In genomic region chr9:136857606-136858412, GRCh38 we compare ENCODE assay signal across 18 cellular contexts. TPM values are rescaled to one million over a fixed set of nuclear protein-coding genes. Genes with fewer than 3 reads are reported as not detected.
DNase-seq lines count a peak whose midpoint lies in the region; ATAC-seq, FAIRE-seq and TF ChIP-seq lines count a peak whose summit lies in the region.
"Had no signal": no experiment of that assay in that cellular context is flagged by ENCODE, and none has a peak within 500 bp of the region (broad histone marks: within the 10 kb centered on the region; RNA-seq: fewer than 3 reads in every experiment).

No MANE protein-coding gene starts in this region.

- WGBS in K562 (ENCODE audit: insufficient coverage, low coverage, missing lambda C conversion rate): 86% methylated on average over 17 of the region's 29 CpGs
- 94% methylated on average over 26 of the region's 29 CpGs for WGBS in mesenchymal stem cell
- WGBS in trophoblast cell (ENCODE audit: extremely low coverage, insufficient coverage, insufficient read length): no CpG with 5 or more reads among the region's 29 CpGs

- H3K27ac Mint-ChIP-seq in Caco-2 (ENCODE audit: unreplicated experiment): peak overlapping the region; percentile 16
- H3K27ac Mint-ChIP-seq: activated CD4-positive, alpha-beta memory T cell treated with anti-CD3 and anti-CD28 coated beads for 36 hours; activated naive CD8-positive, alpha-beta T cell treated with anti-CD3 and anti-CD28 coated beads, Interleukin-2, amount 10 ng/mL, durations not matched to agents 7 days and 5 days; naive thymus-derived CD8-positive, alpha-beta T cell; T-helper 2 cell treated with Interferon-gamma antibody and Interleukin-4, amounts not matched to agents 5 μg/mL and 100 μg/mL, for 36 hours had no signal

- H3K4me3 Mint-ChIP-seq in Caco-2 (ENCODE audit: unreplicated experiment): no peak overlapping the region
- H3K4me3 Mint-ChIP-seq: activated CD4-positive, alpha-beta memory T cell treated with anti-CD3 and anti-CD28 coated beads for 36 hours; activated naive CD8-positive, alpha-beta T cell treated with anti-CD3 and anti-CD28 coated beads, Interleukin-2, amount 10 ng/mL, durations not matched to agents 7 days and 5 days; naive thymus-derived CD8-positive, alpha-beta T cell; T-helper 2 cell treated with Interferon-gamma antibody and Interleukin-4, amounts not matched to agents 5 μg/mL and 100 μg/mL, for 36 hours had no signal

- TF ChIP-seq POLR2A in K562 (conservative IDR thresholded peaks at IDR 0.05): no peak

- H3K4me3 ChIP-seq in Caco-2 (ENCODE audit: low read depth, low read length) (no peak overlapping the region), K562 (no peak overlapping the region), mesenchymal stem cell (ENCODE audit: insufficient read depth in 1 of 2, low read depth in 1 of 2, low read length in 2 of 2) (no peak overlapping the region), trophoblast cell (ENCODE audit: low read depth, low read length) (no peak overlapping the region)
- H3K4me3 ChIP-seq: skin epidermis, thyroid gland had no signal

- no peaks in the 10 kb centered on the region for H3K9me1 ChIP-seq in K562 (ENCODE audit: control insufficient read depth, insufficient read depth, low read length)

- no peak for TF ChIP-seq EP300 in K562 (IDR thresholded peaks at IDR 0.05; ENCODE audit: low read length)

- H3K4me1 Mint-ChIP-seq in Caco-2 (ENCODE audit: low read depth, unreplicated experiment): no peaks in the 10 kb centered on the region
- H3K4me1 Mint-ChIP-seq: activated naive CD8-positive, alpha-beta T cell treated with anti-CD3 and anti-CD28 coated beads, Interleukin-2, amount 10 ng/mL, durations not matched to agents 7 days and 5 days had no signal

- no peak overlapping the region for H2AK5ac ChIP-seq in mesenchymal stem cell (ENCODE audit: low read length, severe bottlenecking)
- H2AK5ac ChIP-seq in trophoblast cell (ENCODE audit: low read length): no peak overlapping the region

- H3K9ac ChIP-seq in K562 (ENCODE audit: insufficient read depth in 1 of 2, low read depth in 2 of 2, low read length in 2 of 2): no peak overlapping the region
- no peak overlapping the region for H3K9ac ChIP-seq in mesenchymal stem cell (ENCODE audit: low read length)
- no peak overlapping the region for H3K9ac ChIP-seq in trophoblast cell (ENCODE audit: low read length)

- H2AFZ ChIP-seq in K562 (ENCODE audit: low read depth, low read length) (no peak overlapping the region), mesenchymal stem cell (ENCODE audit: low read depth, low read length) (no peak overlapping the region), trophoblast cell (ENCODE audit: insufficient read depth, low read length, poor library complexity) (no peak overlapping the region)

- peak; percentile 46 for DNase-seq in DMS53 (lab: John Stamatoyannopoulos, UW)
- no peak for DNase-seq in DMS53 treated with DMSO at 0.1 percent for 48 hours (lab: John Stamatoyannopoulos, UW; ENCODE audit: unreplicated experiment)
- peak in 1 of 2 experiments; percentile 37 for DNase-seq in Caco-2
- no peak for DNase-seq in K562 (ENCODE audit: extremely low read depth in 1 of 4, low spot score in 3 of 4)
- DNase-seq in mesenchymal stem cell: no peak
- DNase-seq in trophoblast cell: no peak
- DNase-seq: activated CD4-positive, alpha-beta memory T cell treated with anti-CD3 and anti-CD28 coated beads for 36 hours; activated naive CD8-positive, alpha-beta T cell treated with anti-CD3 and anti-CD28 coated beads, Interleukin-2, amount 10 ng/mL, durations not matched to agents 7 days and 5 days; Calu3; thyroid gland had no signal

- H3K4ac ChIP-seq in mesenchymal stem cell (ENCODE audit: low read depth in 1 of 2, low read length in 2 of 2) (no peak overlapping the region), trophoblast cell (ENCODE audit: low read depth, low read length) (no peak overlapping the region)

- no peaks in the 10 kb centered on the region for H3K27me3 ChIP-seq in Caco-2 (replicated peaks; ENCODE audit: control insufficient read depth, insufficient read depth, low read length)
- H3K27me3 ChIP-seq in K562 (ENCODE audit: control insufficient read depth in 2 of 2, insufficient read depth in 2 of 2, low read length in 2 of 2): no peaks in the 10 kb centered on the region
- no peaks in the 10 kb centered on the region for H3K27me3 ChIP-seq in mesenchymal stem cell (ENCODE audit: control insufficient read depth in 1 of 2, insufficient read depth in 1 of 2, low read length in 2 of 2)
- H3K27me3 ChIP-seq in trophoblast cell (ENCODE audit: insufficient read depth, low read length): no peaks in the 10 kb centered on the region
- H3K27me3 ChIP-seq: thyroid gland had no signal

- H3K14ac ChIP-seq in mesenchymal stem cell (ENCODE audit: low read length in 2 of 2): no peak overlapping the region
- no peak overlapping the region for H3K14ac ChIP-seq in trophoblast cell (ENCODE audit: low read length)

- H4K20me1 ChIP-seq in K562 (replicated peaks; ENCODE audit: control insufficient read depth, insufficient read depth, low read length): peaks cover 10% of the 10 kb centered on the region; the same call in 1 of the 2 replicates

- intact Hi-C loops in Caco-2 (cut with micrococcal nuclease; ENCODE audit: unreplicated experiment) (no loop called here), K562 (cut with micrococcal nuclease) (no loop called here)

- CTCF ChIA-PET in Caco-2 (lab: Charles Lee): no interaction called here
- CTCF ChIA-PET in K562 (lab: Yijun Ruan, JAX; ENCODE audit: low intra/inter-chr PET ratio): no interaction called here

- in situ Hi-C loops in K562 (cut with MboI): no loop called here

- H3K36me3 ChIP-seq in Caco-2 (ENCODE audit: control insufficient read depth, insufficient read depth, low read length) (peaks cover 1% of the 10 kb centered on the region; the same call in 1 of the 2 replicates), K562 (ENCODE audit: control insufficient read depth, insufficient read depth, low read length) (peaks cover 36% of the 10 kb centered on the region; the same call in 1 of the 3 replicates), mesenchymal stem cell (ENCODE audit: control insufficient read depth in 1 of 2, insufficient read depth in 2 of 2, low read depth in 1 of 2, low read length in 2 of 2) (peaks cover 25 to 81% of the 10 kb centered on the region in 2 experiments), trophoblast cell (ENCODE audit: control insufficient read depth in 1 of 2, insufficient read depth in 2 of 2, low read length in 2 of 2) (peaks cover 43 to 44% of the 10 kb centered on the region in 2 experiments)

- ATAC-seq in K562 (no peak), GM18873 (IDR thresholded peaks at IDR 0.05; ENCODE audit: low FRiP score, unreplicated experiment) (no peak), HG02678 (IDR thresholded peaks at IDR 0.05; ENCODE audit: unreplicated experiment) (no peak)
- ATAC-seq: Panc1 had no signal

- peaks cover 10% of the 10 kb centered on the region for H3K4me1 ChIP-seq in Caco-2
- H3K4me1 ChIP-seq in K562 (replicated peaks in 1 of 2; ENCODE audit: control insufficient read depth in 2 of 2, insufficient read depth in 2 of 2, low read length in 2 of 2): peaks cover 0 to 81% of the 10 kb centered on the region in 2 experiments; a peak in 2 of 5 replicates
- peaks cover 52% of the 10 kb centered on the region for H3K4me1 ChIP-seq in mesenchymal stem cell (ENCODE audit: control insufficient read depth, insufficient read depth, low read depth, low read length)
- peaks cover 3 to 8% of the 10 kb centered on the region in 2 experiments for H3K4me1 ChIP-seq in trophoblast cell (ENCODE audit: control insufficient read depth in 1 of 2, insufficient read depth in 2 of 2, low read length in 2 of 2)

- H3K36me3 Mint-ChIP-seq in Caco-2 (ENCODE audit: insufficient read depth, unreplicated experiment): peaks cover 83% of the 10 kb centered on the region

- no peak overlapping the region for H2BK5ac ChIP-seq in mesenchymal stem cell (ENCODE audit: low read depth, low read length, poor library complexity, severe bottlenecking)
- H2BK5ac ChIP-seq in trophoblast cell (ENCODE audit: low read depth, low read length, poor library complexity): no peak overlapping the region

- no TSS peak for BruUV-seq in Caco-2 (replicated peaks; lab: Mats Ljungman, UMichigan)
- no TSS peak for BruUV-seq in K562 (replicated peaks; lab: Mats Ljungman, UMichigan)

- H3K9me3 ChIP-seq in Caco-2 (no peaks in the 10 kb centered on the region), K562 (replicated peaks; ENCODE audit: control insufficient read depth, insufficient read depth, low read depth, low read length) (no peaks in the 10 kb centered on the region), mesenchymal stem cell (ENCODE audit: control insufficient read depth, low read length) (no peaks in the 10 kb centered on the region), trophoblast cell (ENCODE audit: insufficient read depth, low read depth, low read length) (peaks cover 3% of the 10 kb centered on the region)
- H3K9me3 ChIP-seq: thyroid gland had no signal

- H3K23ac ChIP-seq in mesenchymal stem cell (ENCODE audit: low read length in 2 of 2): no peak overlapping the region
- no peak overlapping the region for H3K23ac ChIP-seq in trophoblast cell (ENCODE audit: low read length)

- H3K79me2 ChIP-seq in K562 (ENCODE audit: control insufficient read depth, insufficient read depth, low read length): no peaks in the 10 kb centered on the region
- no peaks in the 10 kb centered on the region for H3K79me2 ChIP-seq in trophoblast cell (ENCODE audit: control insufficient read depth, insufficient read depth, low read length, poor library complexity)

- peak overlapping the region; percentile 12 for H2BK15ac ChIP-seq in mesenchymal stem cell (ENCODE audit: low read depth, poor library complexity, severe bottlenecking)

- H2BK120ac ChIP-seq in mesenchymal stem cell (ENCODE audit: low read depth, low read length) (no peak overlapping the region), trophoblast cell (ENCODE audit: insufficient read depth, low read length, poor library complexity) (no peak overlapping the region)

- FAIRE-seq in K562 (lab: Jason Lieb, UNC): no peak

- no peak for TF ChIP-seq RAD21 in K562 (CRISPR knock-in tag; conservative IDR thresholded peaks at IDR 0.05 in 1 of 2, IDR thresholded peaks at IDR 0.05 in 1 of 2)

- TF ChIP-seq CTCF in Caco-2 (IDR thresholded peaks at IDR 0.05; ENCODE audit: insufficient read depth in 1 of 2, low read depth in 1 of 2, low read length in 1 of 2, severe bottlenecking in 1 of 2, unreplicated experiment in 1 of 2) (no peak), K562 (IDR thresholded peaks at IDR 0.05 in 2 of 3, conservative IDR thresholded peaks at IDR 0.05 in 1 of 3; ENCODE audit: insufficient read depth in 2 of 3, low read depth in 1 of 3, low read length in 3 of 3) (no peak)

- no peaks in the 10 kb centered on the region for H3K9me3 Mint-ChIP-seq in Caco-2 (ENCODE audit: unreplicated experiment)
- H3K9me3 Mint-ChIP-seq: activated CD4-positive, alpha-beta memory T cell treated with anti-CD3 and anti-CD28 coated beads for 36 hours; activated naive CD8-positive, alpha-beta T cell treated with anti-CD3 and anti-CD28 coated beads, Interleukin-2, amount 10 ng/mL, durations not matched to agents 7 days and 5 days; naive thymus-derived CD8-positive, alpha-beta T cell; T-helper 2 cell treated with Interferon-gamma antibody and Interleukin-4, amounts not matched to agents 5 μg/mL and 100 μg/mL, for 36 hours had no signal

- no peak overlapping the region for H4K12ac ChIP-seq in trophoblast cell (ENCODE audit: low read depth, low read length)

- H3K27me3 Mint-ChIP-seq in Caco-2 (ENCODE audit: insufficient read depth, unreplicated experiment): no peaks in the 10 kb centered on the region
- H3K27me3 Mint-ChIP-seq: activated CD4-positive, alpha-beta memory T cell treated with anti-CD3 and anti-CD28 coated beads for 36 hours; activated naive CD8-positive, alpha-beta T cell treated with anti-CD3 and anti-CD28 coated beads, Interleukin-2, amount 10 ng/mL, durations not matched to agents 7 days and 5 days; naive thymus-derived CD8-positive, alpha-beta T cell had no signal

- H3K4me2 ChIP-seq in K562 (ENCODE audit: insufficient read depth, low read length) (no peak overlapping the region), mesenchymal stem cell (ENCODE audit: low read length, poor library complexity, severe bottlenecking) (no peak overlapping the region), trophoblast cell (ENCODE audit: low read length) (no peak overlapping the region)

- H4K91ac ChIP-seq in mesenchymal stem cell (ENCODE audit: low read length) (no peak overlapping the region), trophoblast cell (ENCODE audit: low read depth, low read length) (no peak overlapping the region)

- POLR2A ChIA-PET in Caco-2 (lab: Charles Lee): no interaction called here
- POLR2A ChIA-PET in K562 (lab: Yijun Ruan, JAX): interaction anchor here (1.7 to 1.9 kb wide), 2 partner anchors 10 to 23 kb away, joined by 4 to 8 read pairs; no protein-coding TSS in a partner anchor

- no peak overlapping the region for H3K27ac ChIP-seq in K562 (ENCODE audit: extremely low read depth, low read depth, low read length)
- H3K27ac ChIP-seq in mesenchymal stem cell (ENCODE audit: low read length, poor library complexity, severe bottlenecking): no peak overlapping the region
- H3K27ac ChIP-seq in trophoblast cell (ENCODE audit: low read depth, low read length): no peak overlapping the region
- H3K27ac ChIP-seq: 22Rv1, HL-60 had no signal

- no peak overlapping the region for H2BK12ac ChIP-seq in mesenchymal stem cell (ENCODE audit: low read length in 2 of 2)
- H2BK12ac ChIP-seq in trophoblast cell (ENCODE audit: low read length): no peak overlapping the region

- H3K79me1 ChIP-seq in mesenchymal stem cell (replicated peaks; ENCODE audit: low read length, poor library complexity, severe bottlenecking) (peaks cover 27% of the 10 kb centered on the region), trophoblast cell (ENCODE audit: low read length) (no peaks in the 10 kb centered on the region)

- H3K18ac ChIP-seq in mesenchymal stem cell (ENCODE audit: low read depth in 1 of 2, low read length in 2 of 2): no peak overlapping the region
- H3K18ac ChIP-seq in trophoblast cell (ENCODE audit: low read length): no peak overlapping the region

- H4K8ac ChIP-seq in mesenchymal stem cell (ENCODE audit: low read length): no peak overlapping the region
- no peak overlapping the region for H4K8ac ChIP-seq in trophoblast cell (ENCODE audit: low read depth, low read length)

RNA-seq across cellular contexts. Expression of gene MAMDC4, which starts 5.7 kb away (rescaled TPM):
- total RNA-seq in Caco-2 (2022) (8.8 and 10.8 TPM in 2 replicates), K562 (2014; rRNA removed) (4.5 and 7.1 TPM in 2 replicates), K562 (2014; rRNA removed; fragmentation: Illumina TruSeq; extraction: Trizol) (0.10 and 0.47 TPM in 2 replicates), K562 (2015; rRNA removed; fragmentation: Illumina TruSeq; extraction: Trizol) (2.9 and 3.6 TPM in 2 replicates), K562 (2021) (9.6 and 11.0 TPM in 2 replicates)
- total RNA-seq in K562 (2011; cell fraction: chromatin; rRNA removed; ENCODE audit: low replicate concordance): 9.8 and 44.0 TPM in 2 replicates
- total RNA-seq in K562 (2011; cell fraction: nucleolus; rRNA removed): 38.6 and 45.4 TPM in 2 replicates
- 15.4 and 16.5 TPM in 2 replicates for total RNA-seq in K562 (2011; cell fraction: nucleoplasm; rRNA removed)
- polyA plus RNA-seq in K562 (2011; rRNA removed) (1.3 and 3.6 TPM in 2 replicates), K562 (2014; fragmentation: Illumina TruSeq; extraction: Trizol) (1.5 and 2.2 TPM in 2 replicates), K562 (2014; fragmentation: Nextera tagmentation; extraction: Ambion mirVana) (under 1 TPM; 0.03 to 0.18 TPM), K562 (2014; rRNA removed) (7.9 and 10.8 TPM in 2 replicates)
- 0.74 and 2.6 TPM in 2 replicates for polyA plus RNA-seq in K562 (2011; cell fraction: cytosol; rRNA removed)
- 45.8 and 94.5 TPM in 2 replicates for polyA plus RNA-seq in K562 (2011; cell fraction: nucleus; rRNA removed)
- polyA plus RNA-seq in K562 (2012): 6.9 and 15.2 TPM in 2 replicates
- 0.06 and 0.21 TPM in 2 replicates for polyA minus RNA-seq in K562 (2011; rRNA and poly(A)+ RNA removed)
- 1.1 and 1.5 TPM in 2 replicates for polyA minus RNA-seq in K562 (2011; cell fraction: cytosol; rRNA and poly(A)+ RNA removed)
- 5.0 and 5.6 TPM in 2 replicates for polyA minus RNA-seq in K562 (2011; cell fraction: nucleus; rRNA and poly(A)+ RNA removed)
- 1.6 TPM for polyA plus RNA-seq in mesenchymal stem cell (2013, experiment 1 of 2)
- polyA plus RNA-seq in mesenchymal stem cell (2013, experiment 2 of 2): 2.1 TPM
- 3.2 and 3.4 TPM in 2 replicates for polyA plus RNA-seq in trophoblast cell (2013)

RNA-seq across cellular contexts. Expression of gene EDF1, which starts 8.3 kb away (rescaled TPM):
- 429 and 476 TPM in 2 replicates for total RNA-seq in Caco-2 (2022)
- total RNA-seq in K562 (2011; cell fraction: chromatin; rRNA removed; ENCODE audit: low replicate concordance): 59.6 and 137 TPM in 2 replicates
- total RNA-seq in K562 (2011; cell fraction: nucleolus; rRNA removed): 95.8 and 97.7 TPM in 2 replicates
- 83.2 and 87.5 TPM in 2 replicates for total RNA-seq in K562 (2011; cell fraction: nucleoplasm; rRNA removed)
- total RNA-seq in K562 (2014; rRNA removed): 532 and 564 TPM in 2 replicates
- total RNA-seq in K562 (2014; rRNA removed; fragmentation: Illumina TruSeq; extraction: Trizol): 132 and 198 TPM in 2 replicates
- total RNA-seq in K562 (2015; rRNA removed; fragmentation: Illumina TruSeq; extraction: Trizol): 363 and 368 TPM in 2 replicates
- total RNA-seq in K562 (2021): 302 and 324 TPM in 2 replicates
- polyA plus RNA-seq in K562 (2011; rRNA removed): 235 TPM in 2 replicates
- 308 and 335 TPM in 2 replicates for polyA plus RNA-seq in K562 (2011; cell fraction: cytosol; rRNA removed)
- 223 and 253 TPM in 2 replicates for polyA plus RNA-seq in K562 (2011; cell fraction: nucleus; rRNA removed)
- polyA plus RNA-seq in K562 (2012): 389 and 638 TPM in 2 replicates
- 318 and 384 TPM in 2 replicates for polyA plus RNA-seq in K562 (2014; fragmentation: Illumina TruSeq; extraction: Trizol)
- polyA plus RNA-seq in K562 (2014; fragmentation: Nextera tagmentation; extraction: Ambion mirVana): 100 to 1,000 TPM in 1 of 2 experiments, 10 to 100 TPM in 1; 81.0 to 108 TPM
- 526 and 558 TPM in 2 replicates for polyA plus RNA-seq in K562 (2014; rRNA removed)
- 128 and 129 TPM in 2 replicates for polyA minus RNA-seq in K562 (2011; rRNA and poly(A)+ RNA removed)
- polyA minus RNA-seq in K562 (2011; cell fraction: cytosol; rRNA and poly(A)+ RNA removed): 82.8 and 116 TPM in 2 replicates
- 37.3 and 41.4 TPM in 2 replicates for polyA minus RNA-seq in K562 (2011; cell fraction: nucleus; rRNA and poly(A)+ RNA removed)
- polyA plus RNA-seq in mesenchymal stem cell (2013, experiment 1 of 2): 391 TPM
- 389 TPM for polyA plus RNA-seq in mesenchymal stem cell (2013, experiment 2 of 2)
- polyA plus RNA-seq in trophoblast cell (2013): 473 and 476 TPM in 2 replicates

RNA-seq across cellular contexts. Expression of gene PHPT1, which starts 8.6 kb away (rescaled TPM):
- 103 and 105 TPM in 2 replicates for total RNA-seq in Caco-2 (2022)
- 45.1 and 180 TPM in 2 replicates for total RNA-seq in K562 (2011; cell fraction: chromatin; rRNA removed; ENCODE audit: low replicate concordance)
- 169 and 176 TPM in 2 replicates for total RNA-seq in K562 (2011; cell fraction: nucleolus; rRNA removed)
- total RNA-seq in K562 (2011; cell fraction: nucleoplasm; rRNA removed): 73.7 and 101 TPM in 2 replicates
- total RNA-seq in K562 (2014; rRNA removed): 114 and 142 TPM in 2 replicates
- 16.4 and 20.9 TPM in 2 replicates for total RNA-seq in K562 (2014; rRNA removed; fragmentation: Illumina TruSeq; extraction: Trizol)
- total RNA-seq in K562 (2015; rRNA removed; fragmentation: Illumina TruSeq; extraction: Trizol): 93.0 and 96.7 TPM in 2 replicates
- 126 and 135 TPM in 2 replicates for total RNA-seq in K562 (2021)
- 50.9 and 84.3 TPM in 2 replicates for polyA plus RNA-seq in K562 (2011; rRNA removed)
- 137 and 211 TPM in 2 replicates for polyA plus RNA-seq in K562 (2011; cell fraction: cytosol; rRNA removed)
- 314 and 360 TPM in 2 replicates for polyA plus RNA-seq in K562 (2011; cell fraction: nucleus; rRNA removed)
- 124 and 150 TPM in 2 replicates for polyA plus RNA-seq in K562 (2012)
- polyA plus RNA-seq in K562 (2014; fragmentation: Illumina TruSeq; extraction: Trizol): 80.2 and 98.6 TPM in 2 replicates
- 100 to 1,000 TPM; 131 to 166 TPM for polyA plus RNA-seq in K562 (2014; fragmentation: Nextera tagmentation; extraction: Ambion mirVana)
- polyA plus RNA-seq in K562 (2014; rRNA removed): 129 and 161 TPM in 2 replicates
- polyA minus RNA-seq in K562 (2011; rRNA and poly(A)+ RNA removed): 7.0 and 7.2 TPM in 2 replicates
- 19.4 and 27.9 TPM in 2 replicates for polyA minus RNA-seq in K562 (2011; cell fraction: cytosol; rRNA and poly(A)+ RNA removed)
- polyA minus RNA-seq in K562 (2011; cell fraction: nucleus; rRNA and poly(A)+ RNA removed): 31.0 and 41.3 TPM in 2 replicates
- 179 TPM for polyA plus RNA-seq in mesenchymal stem cell (2013, experiment 1 of 2)
- 179 TPM for polyA plus RNA-seq in mesenchymal stem cell (2013, experiment 2 of 2)
- 136 and 146 TPM in 2 replicates for polyA plus RNA-seq in trophoblast cell (2013)

RNA-seq across cellular contexts. Expression of gene AJM1, which starts 15.5 kb away (rescaled TPM):
- total RNA-seq in Caco-2 (2022) (3.6 and 4.2 TPM in 2 replicates), K562 (2014; rRNA removed) (2.0 and 2.8 TPM in 2 replicates), K562 (2014; rRNA removed; fragmentation: Illumina TruSeq; extraction: Trizol) (0.07 TPM in 1 of 2 replicates, not detected in the other), K562 (2015; rRNA removed; fragmentation: Illumina TruSeq; extraction: Trizol) (0.83 and 0.94 TPM in 2 replicates), K562 (2021) (3.2 TPM in 2 replicates)
- 3.5 and 12.8 TPM in 2 replicates for total RNA-seq in K562 (2011; cell fraction: chromatin; rRNA removed; ENCODE audit: low replicate concordance)
- 13.2 and 13.6 TPM in 2 replicates for total RNA-seq in K562 (2011; cell fraction: nucleolus; rRNA removed)
- 7.8 and 10.9 TPM in 2 replicates for total RNA-seq in K562 (2011; cell fraction: nucleoplasm; rRNA removed)
- polyA plus RNA-seq in K562 (2011; rRNA removed) (0.46 and 1.1 TPM in 2 replicates), K562 (2014; fragmentation: Illumina TruSeq; extraction: Trizol) (0.06 and 0.54 TPM in 2 replicates), K562 (2014; fragmentation: Nextera tagmentation; extraction: Ambion mirVana) (under 1 TPM in 1 of 2 experiments, not detected in 1; 0.01 TPM), K562 (2014; rRNA removed) (2.2 and 3.7 TPM in 2 replicates)
- polyA plus RNA-seq in K562 (2011; cell fraction: cytosol; rRNA removed): 0.49 and 1.00 TPM in 2 replicates
- 11.7 and 16.6 TPM in 2 replicates for polyA plus RNA-seq in K562 (2011; cell fraction: nucleus; rRNA removed)
- polyA plus RNA-seq in K562 (2012): 2.1 and 4.3 TPM in 2 replicates
- polyA minus RNA-seq in K562 (2011; rRNA and poly(A)+ RNA removed): 0.11 and 0.12 TPM in 2 replicates
- 0.86 and 1.3 TPM in 2 replicates for polyA minus RNA-seq in K562 (2011; cell fraction: cytosol; rRNA and poly(A)+ RNA removed)
- polyA minus RNA-seq in K562 (2011; cell fraction: nucleus; rRNA and poly(A)+ RNA removed): 2.6 and 3.0 TPM in 2 replicates
- polyA plus RNA-seq in mesenchymal stem cell (2013, experiment 1 of 2): 2.3 TPM
- 2.4 TPM for polyA plus RNA-seq in mesenchymal stem cell (2013, experiment 2 of 2)
- 1.1 and 1.2 TPM in 2 replicates for polyA plus RNA-seq in trophoblast cell (2013)

RNA-seq across cellular contexts. Expression of gene TRAF2, which starts 28.5 kb away (rescaled TPM):
- total RNA-seq in Caco-2 (2022): 41.7 and 50.0 TPM in 2 replicates
- 25.3 and 98.2 TPM in 2 replicates for total RNA-seq in K562 (2011; cell fraction: chromatin; rRNA removed; ENCODE audit: low replicate concordance)
- 71.7 TPM in 2 replicates for total RNA-seq in K562 (2011; cell fraction: nucleolus; rRNA removed)
- total RNA-seq in K562 (2011; cell fraction: nucleoplasm; rRNA removed): 30.2 and 33.8 TPM in 2 replicates
- 26.8 and 33.3 TPM in 2 replicates for total RNA-seq in K562 (2014; rRNA removed)
- total RNA-seq in K562 (2014; rRNA removed; fragmentation: Illumina TruSeq; extraction: Trizol): 5.9 and 9.1 TPM in 2 replicates
- total RNA-seq in K562 (2015; rRNA removed; fragmentation: Illumina TruSeq; extraction: Trizol): 26.6 and 28.2 TPM in 2 replicates
- 44.5 and 45.2 TPM in 2 replicates for total RNA-seq in K562 (2021)
- 17.3 and 24.9 TPM in 2 replicates for polyA plus RNA-seq in K562 (2011; rRNA removed)
- 21.6 and 32.3 TPM in 2 replicates for polyA plus RNA-seq in K562 (2011; cell fraction: cytosol; rRNA removed)
- 26.6 and 36.1 TPM in 2 replicates for polyA plus RNA-seq in K562 (2011; cell fraction: nucleus; rRNA removed)
- 22.1 and 24.0 TPM in 2 replicates for polyA plus RNA-seq in K562 (2012)
- polyA plus RNA-seq in K562 (2014; fragmentation: Illumina TruSeq; extraction: Trizol): 18.0 and 28.7 TPM in 2 replicates
- under 1 TPM; 0.24 to 0.81 TPM for polyA plus RNA-seq in K562 (2014; fragmentation: Nextera tagmentation; extraction: Ambion mirVana)
- polyA plus RNA-seq in K562 (2014; rRNA removed): 33.6 and 44.2 TPM in 2 replicates
- 9.8 and 14.7 TPM in 2 replicates for polyA minus RNA-seq in K562 (2011; rRNA and poly(A)+ RNA removed)
- polyA minus RNA-seq in K562 (2011; cell fraction: cytosol; rRNA and poly(A)+ RNA removed): 26.8 and 28.5 TPM in 2 replicates
- polyA minus RNA-seq in K562 (2011; cell fraction: nucleus; rRNA and poly(A)+ RNA removed): 22.8 and 24.9 TPM in 2 replicates
- polyA plus RNA-seq in mesenchymal stem cell (2013, experiment 1 of 2): 5.3 TPM
- 4.8 TPM for polyA plus RNA-seq in mesenchymal stem cell (2013, experiment 2 of 2)
- 14.2 and 14.4 TPM in 2 replicates for polyA plus RNA-seq in trophoblast cell (2013)
